Comparison of ENCODE assay signal across 1 cellular context in genomic region chr6:149648148-149649145, GRCh38.
TF ChIP-seq lines count a peak whose summit lies in the region.

Gene KATNA1 (minus strand): TSS chr6:149648714. CDS start chr6:149638547, 10,167 bp downstream.

TF ChIP-seq in HEK293, 187 proteins besides CTCF, POLR2A, EP300 and RAD21 (continued from another document):
- TF ChIP-seq ZBTB10 (tag by site-specific recombination; IDR thresholded peaks at IDR 0.05) (peak; percentile 71), ZNF623 (tag by site-specific recombination; IDR thresholded peaks at IDR 0.05) (no peak), ZNF747 (tag by site-specific recombination; IDR thresholded peaks at IDR 0.05) (no peak), ZSCAN16 (tag by site-specific recombination; IDR thresholded peaks at IDR 0.05) (no peak), HOXD13 (CRISPR knock-in tag; IDR thresholded peaks at IDR 0.05; ENCODE audit: borderline replicate concordance) (no peak), ZBTB48 (tag by site-specific recombination; IDR thresholded peaks at IDR 0.05) (peak; percentile 81; the same call in 1 of the 2 replicates), ZBTB26 (tag by site-specific recombination; optimal IDR thresholded peaks at IDR 0.05) (peak; percentile 98), ZNF214 (tag by site-specific recombination; IDR thresholded peaks at IDR 0.05; ENCODE audit: borderline replicate concordance) (no peak), ZSCAN18 (tag by site-specific recombination; IDR thresholded peaks at IDR 0.05) (no peak), PATZ1 (tag by site-specific recombination; IDR thresholded peaks at IDR 0.05) (peak; percentile 72), ZNF664 (tag by site-specific recombination; IDR thresholded peaks at IDR 0.05) (no peak), ZNF449 (tag by site-specific recombination; IDR thresholded peaks at IDR 0.05) (peak; percentile 53), ZNF202 (tag by site-specific recombination; IDR thresholded peaks at IDR 0.05; ENCODE audit: borderline replicate concordance) (no peak), KLF9 (tag by site-specific recombination; IDR thresholded peaks at IDR 0.05; ENCODE audit: low read depth) (peak; percentile 96), SCRT2 (tag by site-specific recombination; IDR thresholded peaks at IDR 0.05) (peak; percentile 67; the same call in 1 of the 2 replicates), TSHZ1 (tag by site-specific recombination; IDR thresholded peaks at IDR 0.05; ENCODE audit: borderline replicate concordance) (no peak), ZBTB21 (tag by site-specific recombination; IDR thresholded peaks at IDR 0.05) (no peak), ZNF146 (tag by site-specific recombination; IDR thresholded peaks at IDR 0.05) (no peak), REST (tag by site-specific recombination; IDR thresholded peaks at IDR 0.05) (no peak), ZBTB44 (tag by site-specific recombination; IDR thresholded peaks at IDR 0.05) (no peak), AEBP2 (tag by site-specific recombination; IDR thresholded peaks at IDR 0.05; ENCODE audit: borderline replicate concordance) (no peak), ZBTB1 (tag by site-specific recombination; IDR thresholded peaks at IDR 0.05) (no peak), ZNF830 (tag by site-specific recombination; IDR thresholded peaks at IDR 0.05; ENCODE audit: low read depth) (no peak), GLIS1 (tag by site-specific recombination; IDR thresholded peaks at IDR 0.05) (peak; percentile 39)
